1 cellular context compared by ENCODE assay signal in the genomic region with DNA sequence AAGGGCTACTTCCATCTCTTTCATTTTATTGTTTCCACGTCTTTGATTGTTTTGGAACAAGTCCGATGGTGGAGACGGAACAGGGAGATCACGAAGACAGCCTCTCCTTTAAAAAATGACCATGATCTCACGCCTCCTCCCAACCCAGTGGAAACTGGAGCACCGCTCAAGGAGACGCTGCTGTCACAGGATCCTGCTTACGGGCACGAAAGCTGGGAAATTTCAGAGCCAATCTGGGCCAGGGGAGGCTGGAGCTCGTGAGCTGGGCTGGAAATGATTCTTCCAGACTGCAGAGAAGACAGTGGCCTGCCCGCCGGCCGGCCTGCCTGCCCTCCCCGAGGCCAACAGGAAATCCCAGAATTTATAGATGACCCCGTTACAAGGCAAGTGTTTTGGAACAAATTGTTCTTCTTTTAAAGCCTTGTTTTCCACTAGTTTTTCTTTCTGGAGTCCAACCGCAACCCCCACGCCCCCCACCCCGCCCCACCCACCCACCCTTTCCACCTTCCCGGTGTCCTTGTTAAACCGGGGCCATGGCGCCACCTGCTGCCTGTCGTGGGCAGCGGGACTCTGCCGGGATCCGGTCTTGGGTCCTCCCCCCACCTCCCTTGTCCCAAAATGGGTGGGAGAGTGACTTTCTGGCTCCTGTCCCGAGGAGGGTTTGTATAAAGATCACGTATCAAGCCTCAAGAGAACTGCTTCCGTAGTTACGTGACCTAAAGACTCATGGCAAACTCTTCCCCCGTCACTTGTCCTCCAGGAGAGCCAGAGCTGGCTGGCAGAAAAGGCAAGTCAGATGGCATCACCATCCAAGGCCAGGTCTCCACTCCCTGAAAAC.
TF ChIP-seq lines count a peak whose summit lies in the region.

No MANE protein-coding gene starts in this region.

TF ChIP-seq in H1, 55 proteins besides CTCF, POLR2A, EP300 and RAD21 (continued from another document):
- no peak for TF ChIP-seq EGR1 (IDR thresholded peaks at IDR 0.05; ENCODE audit: borderline replicate concordance, low read depth, low read length)
- TF ChIP-seq BACH1 (IDR thresholded peaks at IDR 0.05; ENCODE audit: low read length) = no peak
- no peak for TF ChIP-seq RXRA (IDR thresholded peaks at IDR 0.05; ENCODE audit: insufficient read depth, low read depth, low read length)
- no peak for TF ChIP-seq BRCA1 (IDR thresholded peaks at IDR 0.05; ENCODE audit: low read depth, low read length)
- no peak for TF ChIP-seq CEBPB (IDR thresholded peaks at IDR 0.05; ENCODE audit: low read depth, low read length)
- TF ChIP-seq CHD1 (IDR thresholded peaks at IDR 0.05; ENCODE audit: low read depth, low read length) = no peak
- no peak; the same call in 1 of the 2 replicates for TF ChIP-seq KDM5A (IDR thresholded peaks at IDR 0.05; ENCODE audit: low read length)
- TF ChIP-seq YY1 (IDR thresholded peaks at IDR 0.05; ENCODE audit: low read depth, low read length) = no peak
- TF ChIP-seq, protein P1, sequence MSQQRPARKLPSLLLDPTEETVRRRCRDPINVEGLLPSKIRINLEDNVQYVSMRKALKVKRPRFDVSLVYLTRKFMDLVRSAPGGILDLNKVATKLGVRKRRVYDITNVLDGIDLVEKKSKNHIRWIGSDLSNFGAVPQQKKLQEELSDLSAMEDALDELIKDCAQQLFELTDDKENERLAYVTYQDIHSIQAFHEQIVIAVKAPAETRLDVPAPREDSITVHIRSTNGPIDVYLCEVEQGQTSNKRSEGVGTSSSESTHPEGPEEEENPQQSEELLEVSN (IDR thresholded peaks at IDR 0.05) = no peak
- no peak for TF ChIP-seq SP2 (IDR thresholded peaks at IDR 0.05; ENCODE audit: low read length)
